In genomic region chr6:113394724-113395123, GRCh38 we compare ENCODE assay signal across 25 cellular contexts.
"Had no signal": no experiment of that assay in that cellular context is flagged by ENCODE, and none has a peak within 500 bp of the region (broad histone marks: within the 10 kb centered on the region; RNA-seq: fewer than 3 reads in every experiment).

No MANE protein-coding gene starts in this region.

- ATAC-seq: esophagus mucosa, gastrocnemius medialis, heart right ventricle, left cardiac atrium, left lung, left ventricle myocardium superior, lower lobe of right lung had no signal

- H3K9me3 ChIP-seq: esophagus squamous epithelium, gastrocnemius medialis, heart right ventricle, left lung, lower lobe of right lung had no signal

- DNase-seq: dermis blood vessel endothelial cell; dorsolateral prefrontal cortex; effector CD4-positive, alpha-beta T cell; effector memory CD4-positive, alpha-beta T cell; erythroblast; esophagus squamous epithelium; foreskin fibroblast; foreskin melanocyte; gastrocnemius medialis; glutamatergic neuron; head of caudate nucleus; heart right ventricle; hippocampal formation; left cardiac atrium; left lung; left ventricle myocardium superior; lower lobe of right lung; mesenchymal stem cell had no signal

- H3K36me3 ChIP-seq: esophagus squamous epithelium, gastrocnemius medialis, heart right ventricle, left lung, lower lobe of right lung had no signal

- H3K4me3 ChIP-seq: coronary artery, dorsolateral prefrontal cortex, esophagus squamous epithelium, gastrocnemius medialis, heart right ventricle, left lung, lower lobe of right lung had no signal

- H3K4me1 ChIP-seq: esophagus squamous epithelium, gastrocnemius medialis, left lung, lower lobe of right lung had no signal

- H3K27me3 ChIP-seq: dorsolateral prefrontal cortex, esophagus squamous epithelium, gastrocnemius medialis, heart right ventricle, left lung had no signal

- FAIRE-seq: colon, endothelial cell of umbilical vein, islet of Langerhans, keratinocyte had no signal

- H3K27ac ChIP-seq: coronary artery, dorsolateral prefrontal cortex, epithelial cell of prostate, esophagus squamous epithelium, gastrocnemius medialis, heart right ventricle, left lung, lower lobe of right lung had no signal
